1 cellular context compared by ENCODE assay signal in the genomic region with DNA sequence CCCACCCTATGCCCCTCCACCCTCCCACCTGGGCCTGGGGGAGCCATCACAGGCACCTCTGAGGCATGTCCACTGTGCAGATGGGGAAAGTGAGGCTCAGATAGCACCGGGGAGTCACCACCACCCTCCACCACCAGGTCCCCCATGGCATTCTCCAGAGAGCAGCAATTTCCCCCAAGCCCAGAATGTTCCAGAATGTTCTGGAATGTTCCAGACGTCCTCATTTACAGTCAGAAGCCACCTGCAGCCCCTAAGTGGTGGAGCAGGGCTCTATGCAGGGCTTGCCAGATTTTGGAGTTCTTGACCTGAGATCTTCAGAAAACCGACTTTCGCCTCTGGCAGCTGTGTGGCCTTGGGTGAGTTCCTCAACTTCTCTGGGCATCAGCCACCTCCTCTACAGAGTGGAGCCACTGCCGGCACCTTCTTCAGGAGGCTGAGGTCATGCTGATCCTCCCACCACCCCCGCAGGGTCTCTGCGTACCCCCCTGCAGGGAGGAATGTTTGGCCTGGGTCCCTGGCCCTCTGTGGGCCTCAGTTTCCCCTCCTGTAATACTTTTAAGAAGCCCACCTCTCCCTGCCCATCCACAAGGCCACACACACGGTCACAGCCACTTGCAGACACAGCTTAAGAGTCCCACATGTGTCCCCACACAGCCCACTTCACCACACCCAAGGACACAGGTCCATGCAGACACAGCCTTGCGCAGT.
TF ChIP-seq lines count a peak whose summit lies in the region.

No MANE protein-coding gene starts in this region.

TF ChIP-seq in HepG2, 621 proteins besides CTCF, POLR2A, EP300 and RAD21:
- TF ChIP-seq ZNF768 (CRISPR knock-in tag; IDR thresholded peaks at IDR 0.05) (peak; percentile 93), CCAR2 (optimal IDR thresholded peaks at IDR 0.05; ENCODE audit: low read depth, low read length) (no peak)
TF ChIP-seq in HepG2: peak in this region for 1.
